8 cellular contexts compared by ENCODE assay signal in genomic region chr12:57754411-57755193, GRCh38. TPM values are rescaled to one million over a fixed set of nuclear protein-coding genes. Genes with fewer than 3 reads are reported as not detected.
DNase-seq lines count a peak whose midpoint lies in the region; ATAC-seq and TF ChIP-seq lines count a peak whose summit lies in the region.

TSS of gene MARCHF9 (plus strand) at chr12:57755103. CDS start at chr12:57755529, 426 bp downstream.

- peak; percentile 19 for TF ChIP-seq POLR2A in prostate gland (IDR thresholded peaks at IDR 0.05)
- no peak for TF ChIP-seq POLR2A in uterus (IDR thresholded peaks at IDR 0.05)

- intact Hi-C loops in prostate gland (cut with DNase I) (no loop called here), uterus (cut with DNase I; ENCODE audit: low total_unique reads) (no loop called here)

- H3K27me3 ChIP-seq in SJSA1 (replicated peaks) (peaks cover 28% of the 10 kb centered on the region), cardiac muscle cell (peaks cover 21% of the 10 kb centered on the region), prostate gland (replicated peaks; ENCODE audit: insufficient read depth) (no peaks in the 10 kb centered on the region), uterus (no peaks in the 10 kb centered on the region)

- H3K4me1 ChIP-seq in SJSA1 (replicated peaks) (peaks cover 41% of the 10 kb centered on the region), cardiac muscle cell (ENCODE audit: low read depth) (peaks cover 12% of the 10 kb centered on the region), prostate gland (replicated peaks) (peaks cover 3% of the 10 kb centered on the region), uterus (peaks cover 0 to 19% of the 10 kb centered on the region in 2 donors)

- H3K27ac ChIP-seq in SJSA1 (no peak within 1 kb of the TSS), cardiac muscle cell (no peak within 1 kb of the TSS), prostate gland (peak within 1 kb of the TSS; percentile 66 to 78), uterus (peak within 1 kb of the TSS in 1 of 2 donors; percentile 43)

- DNase-seq in COLO668 (lab: John Stamatoyannopoulos, UW; ENCODE audit: unreplicated experiment) (peak; percentile 76), LoVo (ENCODE audit: low spot score) (peak; percentile 90), SJSA1 (ENCODE audit: low read depth in 1 of 2, low spot score in 2 of 2) (peak; percentile 91 to 99), cardiac muscle cell (ENCODE audit: low read depth in 1 of 2, low spot score in 1 of 2) (peak in 1 of 2 donors; percentile 64), prostate gland (ENCODE audit: low spot score) (peak; percentile 73), uterus (peak in 1 of 2 donors; percentile 45)
- DNase-seq in activated naive CD4-positive, alpha-beta T cell treated with Interleukin-2 at 50 U/mL for 16 hours = peak; percentile 86

- H3K9me3 ChIP-seq in SJSA1 (replicated peaks) (no peaks in the 10 kb centered on the region), cardiac muscle cell (ENCODE audit: low read depth) (no peaks in the 10 kb centered on the region), prostate gland (no peaks in the 10 kb centered on the region), uterus (no peaks in the 10 kb centered on the region)

- TF ChIP-seq CTCF in cardiac muscle cell (IDR thresholded peaks at IDR 0.05; ENCODE audit: low read depth, low read length) = no peak
- TF ChIP-seq CTCF in prostate gland (IDR thresholded peaks at IDR 0.05) = no peak
- TF ChIP-seq CTCF in uterus (IDR thresholded peaks at IDR 0.05) = no peak

- 1% methylated on average over 25 of the region's 41 CpGs for whole genome bisulfite sequencing in prostate gland

- H3K4me3 ChIP-seq in SJSA1 (peak within 1 kb of the TSS; percentile 41), cardiac muscle cell (peak within 1 kb of the TSS; percentile 83), prostate gland (peak within 1 kb of the TSS; percentile 80 to 87), uterus (peak within 1 kb of the TSS; percentile 40 to 80)

- ATAC-seq in GM21528 (IDR thresholded peaks at IDR 0.05; ENCODE audit: low FRiP score, unreplicated experiment) = peak; percentile 36

- peaks cover 37% of the 10 kb centered on the region for H3K36me3 ChIP-seq in SJSA1
- H3K36me3 ChIP-seq in cardiac muscle cell = peaks cover 15% of the 10 kb centered on the region
- no peaks in the 10 kb centered on the region for H3K36me3 ChIP-seq in prostate gland
- no peaks in the 10 kb centered on the region for H3K36me3 ChIP-seq in uterus

RNA-seq across cellular contexts. Expression of gene MARCHF9, which starts in this region (rescaled TPM):
- 88.7 and 107 TPM in 2 replicates for total RNA-seq in SJSA1 (2014; rRNA removed; shearing (Covaris generic))
- total RNA-seq in cardiac muscle cell (21.9 and 23.3 TPM in 2 replicates), prostate gland (10 to 100 TPM; 11.1 to 13.2 TPM), uterus (1 to 10 TPM in 3 of 4 donors, not detected in 1; 5.1 to 7.6 (median 6.8) TPM)
- polyA plus RNA-seq in cardiac muscle cell = 9.0 and 11.7 TPM in 2 replicates

Comparison
In these comparisons a context has a peak if more than half of its experiments do, and no peak if none do; other contexts are left out.
1. H3K27ac ChIP-seq: peak in prostate gland (2 of 2); none in SJSA1 (single experiment) and cardiac muscle cell (single experiment).
2. Peak in every context shown above with its lines, with median percentiles within 50 percentile points of each other: H3K4me3 ChIP-seq.